8 cellular contexts compared by ENCODE assay signal in the genomic region with DNA sequence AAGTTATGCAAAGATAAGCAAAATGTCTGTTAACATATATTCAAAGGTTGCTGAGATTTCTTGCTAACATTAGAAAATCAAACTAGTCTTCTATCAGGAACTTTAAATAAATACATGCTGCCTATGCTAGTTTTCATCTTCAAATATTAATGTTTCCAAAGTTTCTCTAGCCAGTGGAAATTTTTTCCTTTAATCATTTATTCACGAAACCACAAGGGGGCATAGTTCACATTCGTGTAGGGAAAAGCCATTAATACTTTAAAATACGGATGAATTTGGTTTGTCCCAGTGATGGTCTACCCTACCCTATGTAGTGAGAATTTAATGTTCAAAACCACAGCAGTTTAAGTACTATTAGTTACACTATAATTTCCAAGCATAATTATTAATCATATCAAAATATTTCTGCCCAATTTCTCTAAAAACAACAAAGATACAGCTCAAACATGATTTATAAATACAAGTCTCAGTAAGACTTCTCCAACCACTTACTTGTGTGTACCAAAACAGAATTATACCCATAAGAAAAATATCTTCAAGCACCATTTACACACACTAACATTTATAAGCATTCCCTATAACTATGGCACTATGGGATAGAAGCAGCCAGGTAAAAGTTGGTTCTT. TPM values are rescaled to one million over a fixed set of nuclear protein-coding genes. Genes with fewer than 3 reads are reported as not detected.
DNase-seq lines count a peak whose midpoint lies in the region; ATAC-seq, FAIRE-seq and TF ChIP-seq lines count a peak whose summit lies in the region.

No MANE protein-coding gene starts in this region.

- ATAC-seq in SK-N-SH treated with all-trans-retinoic acid at 6 μM for 48 hours, result peak; percentile 36; the same call in 1 of the 3 replicates
- ATAC-seq in HG02870 (IDR thresholded peaks at IDR 0.05; ENCODE audit: unreplicated experiment), result no peak

- peak; percentile 26 for DNase-seq in AG08396 (ENCODE audit: low spot score)
- no peak for DNase-seq in GM20000 (ENCODE audit: low spot score)
- DNase-seq in glutamatergic neuron, result no peak
- peak; percentile 8 for DNase-seq in urothelium cell line (ENCODE audit: low spot score)
- no peak for DNase-seq in NCI-H2029 (lab: John Stamatoyannopoulos, UW)
- no peak for DNase-seq in effector CD8-positive, alpha-beta T cell (lab: John Stamatoyannopoulos, UW)

- no peaks in the 10 kb centered on the region for H3K4me1 Mint-ChIP-seq in glutamatergic neuron (ENCODE audit: low read depth, unreplicated experiment)

- TF ChIP-seq CTCF in GM20000 (IDR thresholded peaks at IDR 0.05; ENCODE audit: extremely low read depth, missing control alignments) (peak; percentile 16), glutamatergic neuron (IDR thresholded peaks at IDR 0.05; ENCODE audit: partially characterized antibody, unreplicated experiment) (peak; percentile 78)

- no peaks in the 10 kb centered on the region for H3K36me3 Mint-ChIP-seq in glutamatergic neuron (ENCODE audit: unreplicated experiment)

- H3K9me3 Mint-ChIP-seq in glutamatergic neuron (ENCODE audit: unreplicated experiment), result no peaks in the 10 kb centered on the region

- no peak overlapping the region for H3K27ac Mint-ChIP-seq in glutamatergic neuron (ENCODE audit: unreplicated experiment)

- no peak for FAIRE-seq in urothelium cell line (lab: Jason Lieb, UNC)

- H3K27me3 Mint-ChIP-seq in glutamatergic neuron (ENCODE audit: unreplicated experiment), result peaks cover 2% of the 10 kb centered on the region

- no peak overlapping the region for H3K4me3 Mint-ChIP-seq in glutamatergic neuron (ENCODE audit: unreplicated experiment)

TF ChIP-seq in SK-N-SH treated with all-trans-retinoic acid at 6 μM for 48 hours, 23 proteins besides CTCF, POLR2A, EP300 and RAD21:
- TF ChIP-seq ZFP30 (CRISPR knock-in tag; IDR thresholded peaks at IDR 0.05) (no peak), SNAI2 (CRISPR knock-in tag; IDR thresholded peaks at IDR 0.05) (no peak), ARNTL (CRISPR knock-in tag; IDR thresholded peaks at IDR 0.05; ENCODE audit: borderline replicate concordance, low read depth) (no peak), ZNF565 (CRISPR knock-in tag; conservative IDR thresholded peaks at IDR 0.05; ENCODE audit: low read depth) (no peak), OSR1 (CRISPR knock-in tag; IDR thresholded peaks at IDR 0.05) (no peak), RARB (CRISPR knock-in tag; IDR thresholded peaks at IDR 0.05) (no peak), GLIS3 (CRISPR knock-in tag; IDR thresholded peaks at IDR 0.05) (no peak), ZNF70 (CRISPR knock-in tag; IDR thresholded peaks at IDR 0.05) (no peak), BACH2 (CRISPR knock-in tag; IDR thresholded peaks at IDR 0.05; ENCODE audit: borderline replicate concordance) (no peak), TCF4 (CRISPR knock-in tag; IDR thresholded peaks at IDR 0.05; ENCODE audit: borderline replicate concordance) (no peak), PPARA (CRISPR knock-in tag; IDR thresholded peaks at IDR 0.05; ENCODE audit: borderline replicate concordance) (no peak), CSDC2 (CRISPR knock-in tag; IDR thresholded peaks at IDR 0.05) (no peak), TOX (CRISPR knock-in tag; IDR thresholded peaks at IDR 0.05; ENCODE audit: borderline replicate concordance) (no peak), ZNF8 (CRISPR knock-in tag; IDR thresholded peaks at IDR 0.05) (no peak), ZFP3 (CRISPR knock-in tag; IDR thresholded peaks at IDR 0.05) (no peak)
- TF ChIP-seq, protein P1, sequence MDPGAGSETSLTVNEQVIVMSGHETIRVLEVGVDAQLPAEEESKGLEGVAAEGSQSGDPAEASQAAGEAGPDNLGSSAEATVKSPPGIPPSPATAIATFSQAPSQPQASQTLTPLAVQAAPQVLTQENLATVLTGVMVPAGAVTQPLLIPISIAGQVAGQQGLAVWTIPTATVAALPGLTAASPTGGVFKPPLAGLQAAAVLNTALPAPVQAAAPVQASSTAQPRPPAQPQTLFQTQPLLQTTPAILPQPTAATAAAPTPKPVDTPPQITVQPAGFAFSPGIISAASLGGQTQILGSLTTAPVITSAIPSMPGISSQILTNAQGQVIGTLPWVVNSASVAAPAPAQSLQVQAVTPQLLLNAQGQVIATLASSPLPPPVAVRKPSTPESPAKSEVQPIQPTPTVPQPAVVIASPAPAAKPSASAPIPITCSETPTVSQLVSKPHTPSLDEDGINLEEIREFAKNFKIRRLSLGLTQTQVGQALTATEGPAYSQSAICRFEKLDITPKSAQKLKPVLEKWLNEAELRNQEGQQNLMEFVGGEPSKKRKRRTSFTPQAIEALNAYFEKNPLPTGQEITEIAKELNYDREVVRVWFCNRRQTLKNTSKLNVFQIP (CRISPR knock-in tag; IDR thresholded peaks at IDR 0.05; ENCODE audit: borderline replicate concordance, low read depth), result no peak
- TF ChIP-seq, protein P2, sequence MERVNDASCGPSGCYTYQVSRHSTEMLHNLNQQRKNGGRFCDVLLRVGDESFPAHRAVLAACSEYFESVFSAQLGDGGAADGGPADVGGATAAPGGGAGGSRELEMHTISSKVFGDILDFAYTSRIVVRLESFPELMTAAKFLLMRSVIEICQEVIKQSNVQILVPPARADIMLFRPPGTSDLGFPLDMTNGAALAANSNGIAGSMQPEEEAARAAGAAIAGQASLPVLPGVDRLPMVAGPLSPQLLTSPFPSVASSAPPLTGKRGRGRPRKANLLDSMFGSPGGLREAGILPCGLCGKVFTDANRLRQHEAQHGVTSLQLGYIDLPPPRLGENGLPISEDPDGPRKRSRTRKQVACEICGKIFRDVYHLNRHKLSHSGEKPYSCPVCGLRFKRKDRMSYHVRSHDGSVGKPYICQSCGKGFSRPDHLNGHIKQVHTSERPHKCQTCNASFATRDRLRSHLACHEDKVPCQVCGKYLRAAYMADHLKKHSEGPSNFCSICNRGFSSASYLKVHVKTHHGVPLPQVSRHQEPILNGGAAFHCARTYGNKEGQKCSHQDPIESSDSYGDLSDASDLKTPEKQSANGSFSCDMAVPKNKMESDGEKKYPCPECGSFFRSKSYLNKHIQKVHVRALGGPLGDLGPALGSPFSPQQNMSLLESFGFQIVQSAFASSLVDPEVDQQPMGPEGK (CRISPR knock-in tag; IDR thresholded peaks at IDR 0.05; ENCODE audit: borderline replicate concordance), result no peak
- TF ChIP-seq, protein P3, sequence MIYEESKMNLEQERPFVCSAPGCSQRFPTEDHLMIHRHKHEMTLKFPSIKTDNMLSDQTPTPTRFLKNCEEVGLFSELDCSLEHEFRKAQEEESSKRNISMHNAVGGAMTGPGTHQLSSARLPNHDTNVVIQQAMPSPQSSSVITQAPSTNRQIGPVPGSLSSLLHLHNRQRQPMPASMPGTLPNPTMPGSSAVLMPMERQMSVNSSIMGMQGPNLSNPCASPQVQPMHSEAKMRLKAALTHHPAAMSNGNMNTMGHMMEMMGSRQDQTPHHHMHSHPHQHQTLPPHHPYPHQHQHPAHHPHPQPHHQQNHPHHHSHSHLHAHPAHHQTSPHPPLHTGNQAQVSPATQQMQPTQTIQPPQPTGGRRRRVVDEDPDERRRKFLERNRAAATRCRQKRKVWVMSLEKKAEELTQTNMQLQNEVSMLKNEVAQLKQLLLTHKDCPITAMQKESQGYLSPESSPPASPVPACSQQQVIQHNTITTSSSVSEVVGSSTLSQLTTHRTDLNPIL (CRISPR knock-in tag; IDR thresholded peaks at IDR 0.05; ENCODE audit: low read depth), result no peak
- TF ChIP-seq, protein P4, sequence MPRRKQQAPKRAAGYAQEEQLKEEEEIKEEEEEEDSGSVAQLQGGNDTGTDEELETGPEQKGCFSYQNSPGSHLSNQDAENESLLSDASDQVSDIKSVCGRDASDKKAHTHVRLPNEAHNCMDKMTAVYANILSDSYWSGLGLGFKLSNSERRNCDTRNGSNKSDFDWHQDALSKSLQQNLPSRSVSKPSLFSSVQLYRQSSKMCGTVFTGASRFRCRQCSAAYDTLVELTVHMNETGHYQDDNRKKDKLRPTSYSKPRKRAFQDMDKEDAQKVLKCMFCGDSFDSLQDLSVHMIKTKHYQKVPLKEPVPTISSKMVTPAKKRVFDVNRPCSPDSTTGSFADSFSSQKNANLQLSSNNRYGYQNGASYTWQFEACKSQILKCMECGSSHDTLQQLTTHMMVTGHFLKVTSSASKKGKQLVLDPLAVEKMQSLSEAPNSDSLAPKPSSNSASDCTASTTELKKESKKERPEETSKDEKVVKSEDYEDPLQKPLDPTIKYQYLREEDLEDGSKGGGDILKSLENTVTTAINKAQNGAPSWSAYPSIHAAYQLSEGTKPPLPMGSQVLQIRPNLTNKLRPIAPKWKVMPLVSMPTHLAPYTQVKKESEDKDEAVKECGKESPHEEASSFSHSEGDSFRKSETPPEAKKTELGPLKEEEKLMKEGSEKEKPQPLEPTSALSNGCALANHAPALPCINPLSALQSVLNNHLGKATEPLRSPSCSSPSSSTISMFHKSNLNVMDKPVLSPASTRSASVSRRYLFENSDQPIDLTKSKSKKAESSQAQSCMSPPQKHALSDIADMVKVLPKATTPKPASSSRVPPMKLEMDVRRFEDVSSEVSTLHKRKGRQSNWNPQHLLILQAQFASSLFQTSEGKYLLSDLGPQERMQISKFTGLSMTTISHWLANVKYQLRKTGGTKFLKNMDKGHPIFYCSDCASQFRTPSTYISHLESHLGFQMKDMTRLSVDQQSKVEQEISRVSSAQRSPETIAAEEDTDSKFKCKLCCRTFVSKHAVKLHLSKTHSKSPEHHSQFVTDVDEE (CRISPR knock-in tag; IDR thresholded peaks at IDR 0.05), result no peak
- TF ChIP-seq, protein P5, sequence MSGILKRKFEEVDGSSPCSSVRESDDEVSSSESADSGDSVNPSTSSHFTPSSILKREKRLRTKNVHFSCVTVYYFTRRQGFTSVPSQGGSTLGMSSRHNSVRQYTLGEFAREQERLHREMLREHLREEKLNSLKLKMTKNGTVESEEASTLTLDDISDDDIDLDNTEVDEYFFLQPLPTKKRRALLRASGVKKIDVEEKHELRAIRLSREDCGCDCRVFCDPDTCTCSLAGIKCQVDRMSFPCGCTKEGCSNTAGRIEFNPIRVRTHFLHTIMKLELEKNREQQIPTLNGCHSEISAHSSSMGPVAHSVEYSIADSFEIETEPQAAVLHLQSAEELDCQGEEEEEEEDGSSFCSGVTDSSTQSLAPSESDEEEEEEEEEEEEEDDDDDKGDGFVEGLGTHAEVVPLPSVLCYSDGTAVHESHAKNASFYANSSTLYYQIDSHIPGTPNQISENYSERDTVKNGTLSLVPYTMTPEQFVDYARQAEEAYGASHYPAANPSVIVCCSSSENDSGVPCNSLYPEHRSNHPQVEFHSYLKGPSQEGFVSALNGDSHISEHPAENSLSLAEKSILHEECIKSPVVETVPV (CRISPR knock-in tag; IDR thresholded peaks at IDR 0.05), result no peak

RNA-seq across cellular contexts. Expression of a gene that starts 16.2 kb away (rescaled TPM):
- total RNA-seq in glutamatergic neuron (ENCODE audit: unreplicated experiment), result 5.7 TPM

RNA-seq across cellular contexts. Expression of a gene that starts 16.3 kb away (rescaled TPM):
- total RNA-seq in glutamatergic neuron (ENCODE audit: unreplicated experiment), result 27.7 TPM

Comparison
In these comparisons a context has a peak if more than half of its experiments do, and no peak if none do; other contexts are left out.
1. DNase-seq: peak in AG08396 (single experiment) and urothelium cell line (single experiment); none in GM20000 (single experiment), glutamatergic neuron (single experiment), NCI-H2029 (single experiment) and effector CD8-positive, alpha-beta T cell (single experiment).